ENCODE assay signal across 11 cellular contexts in genomic region chr14:35369701-35370191, GRCh38. TPM values are rescaled to one million over a fixed set of nuclear protein-coding genes. Genes with fewer than 3 reads are reported as not detected.
DNase-seq lines count a peak whose midpoint lies in the region; ATAC-seq and TF ChIP-seq lines count a peak whose summit lies in the region.
"Had no signal": no experiment of that assay in that cellular context is flagged by ENCODE, and none has a peak within 500 bp of the region (broad histone marks: within the 10 kb centered on the region; RNA-seq: fewer than 3 reads in every experiment).

No MANE protein-coding gene starts in this region.

- H3K27me3 Mint-ChIP-seq in CD4-positive, CD25-positive, alpha-beta regulatory T cell: no peaks in the 10 kb centered on the region
- no peaks in the 10 kb centered on the region for H3K27me3 Mint-ChIP-seq in activated CD4-positive, alpha-beta memory T cell treated with anti-CD3 and anti-CD28 coated beads, Interleukin-2, amount 10 ng/mL, durations not matched to agents 7 days and 5 days

- peak; percentile 38 to 39 for ATAC-seq in CD4-positive, CD25-positive, alpha-beta regulatory T cell (ENCODE audit: low read depth in 2 of 2)
- no peak for ATAC-seq in GM21360 (IDR thresholded peaks at IDR 0.05; ENCODE audit: unreplicated experiment)
- ATAC-seq in HG02571 (IDR thresholded peaks at IDR 0.05; ENCODE audit: unreplicated experiment): no peak
- ATAC-seq: HCT116, left lobe of liver had no signal

- 81 to 83% (median 81%) methylated on average over 21 to 24 of the region's 24 CpGs for WGBS in ovary, 3 donors

- H3K4me3 Mint-ChIP-seq in CD4-positive, CD25-positive, alpha-beta regulatory T cell: no peak overlapping the region
- H3K4me3 Mint-ChIP-seq in activated CD4-positive, alpha-beta memory T cell treated with anti-CD3 and anti-CD28 coated beads, Interleukin-2, amount 10 ng/mL, durations not matched to agents 7 days and 5 days: no peak overlapping the region

- H3K36me3 ChIP-seq in CD4-positive, CD25-positive, alpha-beta regulatory T cell (ENCODE audit: control insufficient read depth, insufficient read depth, low read length): no peaks in the 10 kb centered on the region
- H3K36me3 ChIP-seq in ovary: no peaks in the 10 kb centered on the region
- H3K36me3 ChIP-seq: tibial artery had no signal

- H3K9me3 Mint-ChIP-seq in CD4-positive, CD25-positive, alpha-beta regulatory T cell: peaks cover 0 to 8% (median 3%) of the 10 kb centered on the region in 7 donors
- peaks cover 10% of the 10 kb centered on the region for H3K9me3 Mint-ChIP-seq in activated CD4-positive, alpha-beta memory T cell treated with anti-CD3 and anti-CD28 coated beads, Interleukin-2, amount 10 ng/mL, durations not matched to agents 7 days and 5 days

- no peak for TF ChIP-seq POLR2A in ovary (IDR thresholded peaks at IDR 0.05)

- H3K36me3 Mint-ChIP-seq in CD4-positive, CD25-positive, alpha-beta regulatory T cell: no peaks in the 10 kb centered on the region
- H3K36me3 Mint-ChIP-seq in activated CD4-positive, alpha-beta memory T cell treated with anti-CD3 and anti-CD28 coated beads, Interleukin-2, amount 10 ng/mL, durations not matched to agents 7 days and 5 days (ENCODE audit: low read depth): no peaks in the 10 kb centered on the region

- H3K4me1 ChIP-seq in CD4-positive, CD25-positive, alpha-beta regulatory T cell (ENCODE audit: control insufficient read depth, insufficient read depth, low read length, poor library complexity, severe bottlenecking): peaks cover 9% of the 10 kb centered on the region
- peaks cover 16% of the 10 kb centered on the region for H3K4me1 ChIP-seq in ovary (ENCODE audit: insufficient read depth)

- TF ChIP-seq EP300 in ovary (IDR thresholded peaks at IDR 0.05): no peak

- H3K27ac Mint-ChIP-seq in CD4-positive, CD25-positive, alpha-beta regulatory T cell: no peak overlapping the region
- H3K27ac Mint-ChIP-seq in activated CD4-positive, alpha-beta memory T cell treated with anti-CD3 and anti-CD28 coated beads, Interleukin-2, amount 10 ng/mL, durations not matched to agents 7 days and 5 days: no peak overlapping the region

- H3K4me1 Mint-ChIP-seq in CD4-positive, CD25-positive, alpha-beta regulatory T cell: peaks cover 0 to 26% (median 5%) of the 10 kb centered on the region in 4 donors
- H3K4me1 Mint-ChIP-seq in activated CD4-positive, alpha-beta memory T cell treated with anti-CD3 and anti-CD28 coated beads, Interleukin-2, amount 10 ng/mL, durations not matched to agents 7 days and 5 days: peaks cover 31% of the 10 kb centered on the region

- H3K27me3 ChIP-seq in CD4-positive, CD25-positive, alpha-beta regulatory T cell (ENCODE audit: control insufficient read depth, insufficient read depth, low read length): no peaks in the 10 kb centered on the region
- no peaks in the 10 kb centered on the region for H3K27me3 ChIP-seq in ovary
- H3K27me3 ChIP-seq: tibial artery had no signal

- DNase-seq in CD4-positive, CD25-positive, alpha-beta regulatory T cell: peak in 2 of 3 donors; percentile 5 to 54
- DNase-seq in NCI-H1092 treated with DMSO at 0.1 percent for 48 hours (lab: John Stamatoyannopoulos, UW) (peak; percentile 18), iris pigment epithelial cell (ENCODE audit: low read depth) (peak; percentile 43), ovary (no peak)
- peak; percentile 18 for DNase-seq in activated CD4-positive, alpha-beta memory T cell treated with anti-CD3 and anti-CD28 coated beads, Interleukin-2, amount 10 ng/mL, durations not matched to agents 7 days and 5 days
- DNase-seq in central memory CD4-positive, alpha-beta T cell: no peak
- DNase-seq: tibial artery had no signal

- peaks cover 0 to 7% of the 10 kb centered on the region in 2 experiments for H3K9me3 ChIP-seq in CD4-positive, CD25-positive, alpha-beta regulatory T cell (ENCODE audit: control insufficient read depth in 2 of 2, low read length in 2 of 2)
- no peaks in the 10 kb centered on the region for H3K9me3 ChIP-seq in ovary
- H3K9me3 ChIP-seq: tibial artery had no signal

- H3K4me3 ChIP-seq in CD4-positive, CD25-positive, alpha-beta regulatory T cell (ENCODE audit: low read depth, low read length): no peak overlapping the region
- no peak overlapping the region for H3K4me3 ChIP-seq in ovary

- intact Hi-C loops in ovary (cut with DNase I): no loop called here

- CTCF ChIA-PET in activated CD4-positive, alpha-beta memory T cell treated with anti-CD3 and anti-CD28 coated beads, Interleukin-2, amount 10 ng/mL, durations not matched to agents 7 days and 5 days (lab: Charles Lee): no interaction called here

- POLR2A ChIA-PET in activated CD4-positive, alpha-beta memory T cell treated with anti-CD3 and anti-CD28 coated beads, Interleukin-2, amount 10 ng/mL, durations not matched to agents 7 days and 5 days (lab: Charles Lee): interaction anchor here (0.6 to 1.4 kb wide), 3 partner anchors 35 to 78 kb away, joined by 3 read pairs; partner anchors contain the start of genes NFKBIA and PSMA6

- H3K27ac ChIP-seq in CD4-positive, CD25-positive, alpha-beta regulatory T cell (ENCODE audit: insufficient read depth, low read length, poor library complexity, severe bottlenecking): no peak overlapping the region
- no peak overlapping the region for H3K27ac ChIP-seq in ovary

- TF ChIP-seq CTCF in ovary (IDR thresholded peaks at IDR 0.05): no peak

RNA-seq across cellular contexts. Expression of gene NFKBIA, which starts 34.8 kb away (rescaled TPM):
- total RNA-seq in CD4-positive, CD25-positive, alpha-beta regulatory T cell: 1,380 TPM
- polyA plus RNA-seq in CD4-positive, CD25-positive, alpha-beta regulatory T cell: 100 to 1,000 TPM; 210 to 290 (median 243) TPM
- 100 to 1,000 TPM; 102 to 109 TPM for total RNA-seq in activated CD4-positive, alpha-beta memory T cell treated with anti-CD3 and anti-CD28 coated beads, Interleukin-2, amount 10 ng/mL, durations not matched to agents 7 days and 5 days
- 1,000 to 10,000 TPM in 1 of 7 donors, 100 to 1,000 TPM in 6; 162 to 1,807 (median 236) TPM for total RNA-seq in ovary
- polyA plus RNA-seq in ovary: 100 to 1,000 TPM; 109 to 194 TPM

Comparison
In these comparisons a context has a peak if more than half of its experiments do, and no peak if none do; other contexts are left out.
1. ATAC-seq: peak in CD4-positive, CD25-positive, alpha-beta regulatory T cell (2 of 2); none in GM21360 (single experiment) and HG02571 (single experiment).
2. DNase-seq: peak in CD4-positive, CD25-positive, alpha-beta regulatory T cell (2 of 3), NCI-H1092 treated with DMSO at 0.1 percent for 48 hours (single experiment), activated CD4-positive, alpha-beta memory T cell treated with anti-CD3 and anti-CD28 coated beads, Interleukin-2, amount 10 ng/mL, durations not matched to agents 7 days and 5 days (single experiment) and iris pigment epithelial cell (single experiment); none in ovary (0 of 5) and central memory CD4-positive, alpha-beta T cell (single experiment).